ENCODE assay signal across 14 cellular contexts in the genomic region with DNA sequence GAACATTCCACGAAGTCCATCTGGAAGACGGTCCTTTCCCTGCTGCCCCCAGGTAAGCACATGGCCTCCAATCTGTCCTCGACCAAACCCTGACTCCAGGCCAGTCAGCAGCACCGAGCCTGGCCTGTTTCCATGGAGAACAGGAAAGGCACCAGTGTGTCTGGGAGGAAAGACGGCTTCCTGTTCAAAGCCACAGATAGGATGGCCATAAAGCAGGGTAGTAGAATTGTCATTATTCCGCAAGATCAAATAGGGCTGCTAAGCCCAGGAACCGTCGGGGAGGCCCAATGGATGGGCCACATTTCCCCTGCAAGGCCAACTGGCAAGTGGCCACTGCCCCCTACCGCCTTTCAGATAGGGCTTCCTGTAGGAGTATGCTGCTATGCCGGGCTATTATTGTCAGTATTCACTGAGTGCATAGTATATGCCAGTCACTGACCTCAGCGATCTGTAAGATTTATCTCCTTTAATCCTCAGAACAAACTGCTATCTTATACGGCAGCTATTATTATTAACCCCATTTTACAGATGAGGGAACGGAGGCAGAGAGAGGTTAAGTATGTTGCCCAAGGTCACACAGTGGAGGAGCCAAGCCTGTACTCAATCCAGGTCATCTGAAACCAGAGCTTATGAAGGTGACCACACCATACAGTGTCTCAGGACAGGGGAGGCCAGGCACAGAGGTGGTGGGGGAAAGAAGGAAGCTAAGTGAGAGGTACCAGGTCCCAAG. TPM values are rescaled to one million over a fixed set of nuclear protein-coding genes. Genes with fewer than 3 reads are reported as not detected.
DNase-seq lines count a peak whose midpoint lies in the region; ATAC-seq and TF ChIP-seq lines count a peak whose summit lies in the region.
"Had no signal": no experiment of that assay in that cellular context is flagged by ENCODE, and none has a peak within 500 bp of the region (broad histone marks: within the 10 kb centered on the region; RNA-seq: fewer than 3 reads in every experiment).

No MANE protein-coding gene starts in this region.

- no peaks in the 10 kb centered on the region for H3K36me3 Mint-ChIP-seq in activated CD4-positive, alpha-beta memory T cell treated with anti-CD3 and anti-CD28 coated beads, Interleukin-2, amount 10 ng/mL, durations not matched to agents 7 days and 5 days (ENCODE audit: low read depth)

- peak overlapping the region; percentile 33 for H2AFZ ChIP-seq in osteoblast (ENCODE audit: low read length)

- H3K9me3 Mint-ChIP-seq in activated CD4-positive, alpha-beta memory T cell treated with anti-CD3 and anti-CD28 coated beads, Interleukin-2, amount 10 ng/mL, durations not matched to agents 7 days and 5 days = no peaks in the 10 kb centered on the region
- H3K9me3 Mint-ChIP-seq: activated T-helper 2 cell treated with anti-CD3 and anti-CD28 coated beads, Interferon-gamma antibody, Interleukin-2, Interleukin-4, amounts not matched to agents 10 μg/mL and 5 μg/mL and 100 μg/mL, durations not matched to agents 14 hours and 24 hours and 36 hours; CD4-positive, alpha-beta T cell had no signal

- TF ChIP-seq CTCF in osteoblast (IDR thresholded peaks at IDR 0.05; ENCODE audit: extremely low read depth, low read depth, low read length) (no peak), brain microvascular endothelial cell (IDR thresholded peaks at IDR 0.05; ENCODE audit: low read depth, low read length, missing control alignments) (no peak)

- POLR2A ChIA-PET in activated CD4-positive, alpha-beta memory T cell treated with anti-CD3 and anti-CD28 coated beads, Interleukin-2, amount 10 ng/mL, durations not matched to agents 7 days and 5 days (lab: Charles Lee) = no interaction called here

- peak; percentile 30 for DNase-seq in ELF-1 (ENCODE audit: low read depth, low spot score)
- peak; percentile 40 for DNase-seq in OCI-M1 (lab: John Stamatoyannopoulos, UW)
- DNase-seq in globus pallidus (ENCODE audit: low spot score) = peak; percentile 25
- no peak for DNase-seq in osteoblast (ENCODE audit: insufficient read length, low spot score, missing footprints)
- no peak for DNase-seq in activated CD4-positive, alpha-beta memory T cell treated with anti-CD3 and anti-CD28 coated beads, Interleukin-2, amount 10 ng/mL, durations not matched to agents 7 days and 5 days
- DNase-seq in brain microvascular endothelial cell = no peak
- no peak for DNase-seq in stimulated activated CD4-positive, alpha-beta T cell treated with anti-CD3 and anti-CD28 coated beads, Interleukin-2, amount 100 ng/mL, for 24 hours
- DNase-seq: activated CD4-positive, alpha-beta T cell treated with anti-CD3 and anti-CD28 coated beads for 36 hours; CD4-positive, alpha-beta T cell; GOT3 had no signal

- ATAC-seq in GM18868 (IDR thresholded peaks at IDR 0.05; ENCODE audit: unreplicated experiment) = no peak
- ATAC-seq: activated CD4-positive, alpha-beta T cell treated with anti-CD3 and anti-CD28 coated beads for 36 hours had no signal

- no peaks in the 10 kb centered on the region for H3K79me2 ChIP-seq in osteoblast (ENCODE audit: insufficient read depth, low read length)

- no peak overlapping the region for H3K27ac Mint-ChIP-seq in activated CD4-positive, alpha-beta memory T cell treated with anti-CD3 and anti-CD28 coated beads, Interleukin-2, amount 10 ng/mL, durations not matched to agents 7 days and 5 days
- H3K27ac Mint-ChIP-seq: activated CD4-positive, alpha-beta T cell treated with anti-CD3 and anti-CD28 coated beads for 36 hours; CD4-positive, alpha-beta T cell had no signal

- H3K4me3 ChIP-seq in osteoblast (ENCODE audit: insufficient read depth, low read length) = no peak overlapping the region
- H3K4me3 ChIP-seq in brain microvascular endothelial cell (ENCODE audit: low read depth, low read length) = no peak overlapping the region
- H3K4me3 ChIP-seq: prostate gland, uterus had no signal

- CTCF ChIA-PET in activated CD4-positive, alpha-beta memory T cell treated with anti-CD3 and anti-CD28 coated beads, Interleukin-2, amount 10 ng/mL, durations not matched to agents 7 days and 5 days (lab: Charles Lee) = interaction anchor here (1.1 to 1.7 kb wide), 4 partner anchors 16 to 26 kb away, joined by 3 to 5 read pairs (median 4); no protein-coding TSS in a partner anchor

- H3K4me1 Mint-ChIP-seq in activated CD4-positive, alpha-beta memory T cell treated with anti-CD3 and anti-CD28 coated beads, Interleukin-2, amount 10 ng/mL, durations not matched to agents 7 days and 5 days = peaks cover 16% of the 10 kb centered on the region
- H3K4me1 Mint-ChIP-seq: activated CD4-positive, alpha-beta T cell treated with anti-CD3 and anti-CD28 coated beads for 36 hours had no signal

- H3K27ac ChIP-seq in osteoblast (ENCODE audit: low read depth, low read length) (no peak overlapping the region), brain microvascular endothelial cell (no peak overlapping the region)
- H3K27ac ChIP-seq: prostate gland, uterus had no signal

- H3K27me3 ChIP-seq in osteoblast (ENCODE audit: insufficient read depth, low read length) = no peaks in the 10 kb centered on the region
- H3K27me3 ChIP-seq in brain microvascular endothelial cell (replicated peaks) = no peaks in the 10 kb centered on the region
- H3K27me3 ChIP-seq: uterus had no signal

- H3K4me1 ChIP-seq in osteoblast (ENCODE audit: insufficient read depth, low read length) = no peaks in the 10 kb centered on the region
- H3K4me1 ChIP-seq: prostate gland, uterus had no signal

- H3K9me3 ChIP-seq in osteoblast (ENCODE audit: low read depth, low read length) = no peaks in the 10 kb centered on the region
- H3K9me3 ChIP-seq: prostate gland, uterus had no signal

- no peak overlapping the region for H3K4me3 Mint-ChIP-seq in activated CD4-positive, alpha-beta memory T cell treated with anti-CD3 and anti-CD28 coated beads, Interleukin-2, amount 10 ng/mL, durations not matched to agents 7 days and 5 days
- H3K4me3 Mint-ChIP-seq: activated CD4-positive, alpha-beta T cell treated with anti-CD3 and anti-CD28 coated beads for 36 hours; CD4-positive, alpha-beta T cell had no signal

- no peak overlapping the region for H3K4me2 ChIP-seq in osteoblast (ENCODE audit: insufficient read depth, low read length)

- H3K36me3 ChIP-seq in osteoblast (ENCODE audit: insufficient read depth, low read length) = no peaks in the 10 kb centered on the region
- H3K36me3 ChIP-seq in brain microvascular endothelial cell (replicated peaks) = no peaks in the 10 kb centered on the region
- H3K36me3 ChIP-seq: prostate gland, uterus had no signal

- in situ Hi-C loops in brain microvascular endothelial cell (cut with HindIII; ENCODE audit: low pct_ligation_motif_present, low sequenced_read_pairs) = no loop called here

- peaks cover 1% of the 10 kb centered on the region for H3K27me3 Mint-ChIP-seq in activated CD4-positive, alpha-beta memory T cell treated with anti-CD3 and anti-CD28 coated beads, Interleukin-2, amount 10 ng/mL, durations not matched to agents 7 days and 5 days
- H3K27me3 Mint-ChIP-seq: CD4-positive, alpha-beta T cell had no signal

- no peaks in the 10 kb centered on the region for H4K20me1 ChIP-seq in osteoblast (ENCODE audit: insufficient read depth, low read length)

RNA-seq across cellular contexts. Expression of gene PLCG2, which starts 23.0 kb away (rescaled TPM):
- 0.59 and 1.1 TPM in 2 replicates for total RNA-seq in osteoblast
- total RNA-seq in activated CD4-positive, alpha-beta memory T cell treated with anti-CD3 and anti-CD28 coated beads, Interleukin-2, amount 10 ng/mL, durations not matched to agents 7 days and 5 days = 10 to 100 TPM; 11.0 to 13.3 TPM

Comparison
In these comparisons a context has a peak if more than half of its experiments do, and no peak if none do; other contexts are left out.
1. DNase-seq: peak in ELF-1 (single experiment), OCI-M1 (single experiment) and globus pallidus (single experiment); none in osteoblast (single experiment), activated CD4-positive, alpha-beta memory T cell treated with anti-CD3 and anti-CD28 coated beads, Interleukin-2, amount 10 ng/mL, durations not matched to agents 7 days and 5 days (single experiment), brain microvascular endothelial cell (single experiment) and stimulated activated CD4-positive, alpha-beta T cell treated with anti-CD3 and anti-CD28 coated beads, Interleukin-2, amount 100 ng/mL, for 24 hours (0 of 2).